20 cellular contexts compared by ENCODE assay signal in genomic region chr1:29385966-29386365, GRCh38.
DNase-seq lines count a peak whose midpoint lies in the region; ATAC-seq, FAIRE-seq and TF ChIP-seq lines count a peak whose summit lies in the region.
"Had no signal": no experiment of that assay in that cellular context is flagged by ENCODE, and none has a peak within 500 bp of the region (broad histone marks: within the 10 kb centered on the region; RNA-seq: fewer than 3 reads in every experiment).

No MANE protein-coding gene starts in this region.

- 26 to 28% methylated on average over 5 of the region's 5 CpGs for WGBS in pancreas, 2 donors

- H3K36me3 ChIP-seq in astrocyte (ENCODE audit: insufficient read depth, low read length) = no peaks in the 10 kb centered on the region
- no peaks in the 10 kb centered on the region for H3K36me3 ChIP-seq in pancreas
- H3K36me3 ChIP-seq: BLaER1 had no signal

- no peak overlapping the region for H3K9ac ChIP-seq in astrocyte (ENCODE audit: low read length)
- H3K9ac ChIP-seq: BLaER1, GM23248 had no signal

- no peaks in the 10 kb centered on the region for H4K20me1 ChIP-seq in astrocyte (ENCODE audit: insufficient read depth, low read length)
- H4K20me1 ChIP-seq: BLaER1 had no signal

- no peaks in the 10 kb centered on the region for H3K79me2 ChIP-seq in astrocyte (ENCODE audit: insufficient read depth, low read length)

- DNase-seq in H4 (ENCODE audit: low spot score) (peak; percentile 41), astrocyte (ENCODE audit: low read depth) (peak; percentile 85), ecto neural progenitor cell (ENCODE audit: low spot score) (peak; percentile 4), pancreas (no peak), T-helper 2 cell (no peak), KBM-7 (no peak)
- no peak for DNase-seq in activated T-cell treated with anti-CD3 and anti-CD28 coated beads, Interleukin-2, amount 50 U/mL, for 24 hours
- no peak for DNase-seq in stimulated activated CD4-positive, alpha-beta T cell treated with anti-CD3 and anti-CD28 coated beads, Interleukin-4, amount 100 ng/mL, for 4 hours
- DNase-seq: 8988T; Calu3; CD4-positive, alpha-beta memory T cell; DND-41; GM23248; HCEC 1CT had no signal

- H3K36me3 Mint-ChIP-seq in astrocyte (ENCODE audit: low read depth, unreplicated experiment) = no peaks in the 10 kb centered on the region
- no peaks in the 10 kb centered on the region for H3K36me3 Mint-ChIP-seq in activated T-cell treated with anti-CD3 and anti-CD28 coated beads, Interleukin-2, amount 50 U/mL, for 24 hours (ENCODE audit: low read depth)
- H3K36me3 Mint-ChIP-seq: CD14-positive monocyte; CD4-positive, alpha-beta memory T cell had no signal

- no peak for FAIRE-seq in astrocyte (lab: Jason Lieb, UNC)
- no peak for FAIRE-seq in pancreas (lab: Jason Lieb, UNC)
- FAIRE-seq: G401.6, GM12891, GM19239, H54 had no signal

- no peak overlapping the region for H2AFZ ChIP-seq in astrocyte (ENCODE audit: low read depth, low read length)
- H2AFZ ChIP-seq: GM23248 had no signal

- no peak overlapping the region for H3K27ac Mint-ChIP-seq in astrocyte (ENCODE audit: unreplicated experiment)
- H3K27ac Mint-ChIP-seq in activated T-cell treated with anti-CD3 and anti-CD28 coated beads, Interleukin-2, amount 50 U/mL, for 24 hours = no peak overlapping the region
- H3K27ac Mint-ChIP-seq: CD14-positive monocyte; CD4-positive, alpha-beta memory T cell had no signal

- H3K4me1 ChIP-seq in astrocyte (ENCODE audit: insufficient read depth, low read length) (peaks cover 14% of the 10 kb centered on the region), pancreas (no peaks in the 10 kb centered on the region)
- H3K4me1 ChIP-seq: BLaER1 had no signal

- no peak overlapping the region for H3K27ac ChIP-seq in astrocyte (ENCODE audit: low read depth, low read length)
- no peak overlapping the region for H3K27ac ChIP-seq in pancreas
- H3K27ac ChIP-seq: BLaER1, GM23248 had no signal

- H3K4me3 Mint-ChIP-seq in astrocyte (ENCODE audit: unreplicated experiment) = no peak overlapping the region
- H3K4me3 Mint-ChIP-seq in activated T-cell treated with anti-CD3 and anti-CD28 coated beads, Interleukin-2, amount 50 U/mL, for 24 hours = no peak overlapping the region
- H3K4me3 Mint-ChIP-seq: CD4-positive, alpha-beta memory T cell had no signal

- no peaks in the 10 kb centered on the region for H3K9me3 Mint-ChIP-seq in astrocyte (ENCODE audit: unreplicated experiment)
- no peaks in the 10 kb centered on the region for H3K9me3 Mint-ChIP-seq in activated T-cell treated with anti-CD3 and anti-CD28 coated beads, Interleukin-2, amount 50 U/mL, for 24 hours

- H3K27me3 Mint-ChIP-seq in astrocyte (ENCODE audit: low read depth, unreplicated experiment) = peaks cover 33% of the 10 kb centered on the region
- H3K27me3 Mint-ChIP-seq in activated T-cell treated with anti-CD3 and anti-CD28 coated beads, Interleukin-2, amount 50 U/mL, for 24 hours = peaks cover 68% of the 10 kb centered on the region

- H3K4me2 ChIP-seq in astrocyte (ENCODE audit: low read length) = no peak overlapping the region
- H3K4me2 ChIP-seq: BLaER1 had no signal

- no peak for TF ChIP-seq CTCF in astrocyte (IDR thresholded peaks at IDR 0.05; ENCODE audit: insufficient read depth, low read depth, low read length)
- TF ChIP-seq CTCF in pancreas (IDR thresholded peaks at IDR 0.05) = no peak

- H3K27me3 ChIP-seq in astrocyte (ENCODE audit: insufficient read depth, low read length) (peaks cover 3% of the 10 kb centered on the region), pancreas (no peaks in the 10 kb centered on the region)
- H3K27me3 ChIP-seq: BLaER1 had no signal

- in situ Hi-C loops in KBM-7 (cut with MboI; ENCODE audit: low pct_unique_long_range_greater_than_20kb, low sequenced_read_pairs) = no loop called here

- H3K9me3 ChIP-seq in astrocyte (ENCODE audit: insufficient read depth, low read depth, low read length) (no peaks in the 10 kb centered on the region), pancreas (no peaks in the 10 kb centered on the region)
- H3K9me3 ChIP-seq: BLaER1 had no signal

- peak; percentile 40 to 69 (median 66) for ATAC-seq in pancreas

- no peak overlapping the region for H3K4me3 ChIP-seq in astrocyte (ENCODE audit: insufficient read depth, low read depth, low read length)
- no peak overlapping the region for H3K4me3 ChIP-seq in pancreas
- H3K4me3 ChIP-seq: BLaER1, GM23248 had no signal

- intact Hi-C loops in pancreas (cut with DNase I) = no loop called here

- H3K4me1 Mint-ChIP-seq in astrocyte (ENCODE audit: low read depth, unreplicated experiment) = peaks cover 7% of the 10 kb centered on the region
- H3K4me1 Mint-ChIP-seq in activated T-cell treated with anti-CD3 and anti-CD28 coated beads, Interleukin-2, amount 50 U/mL, for 24 hours (ENCODE audit: low read depth) = no peaks in the 10 kb centered on the region
- H3K4me1 Mint-ChIP-seq: CD14-positive monocyte; CD4-positive, alpha-beta memory T cell had no signal

Comparison
In these comparisons a context has a peak if more than half of its experiments do, and no peak if none do; other contexts are left out.
1. DNase-seq: peak in H4 (single experiment), astrocyte (single experiment) and ecto neural progenitor cell (single experiment); none in pancreas (0 of 6), T-helper 2 cell (0 of 5), activated T-cell treated with anti-CD3 and anti-CD28 coated beads, Interleukin-2, amount 50 U/mL, for 24 hours (single experiment), KBM-7 (single experiment) and stimulated activated CD4-positive, alpha-beta T cell treated with anti-CD3 and anti-CD28 coated beads, Interleukin-4, amount 100 ng/mL, for 4 hours (0 of 2).